Comparison of ENCODE assay signal across 8 cellular contexts in the genomic region with DNA sequence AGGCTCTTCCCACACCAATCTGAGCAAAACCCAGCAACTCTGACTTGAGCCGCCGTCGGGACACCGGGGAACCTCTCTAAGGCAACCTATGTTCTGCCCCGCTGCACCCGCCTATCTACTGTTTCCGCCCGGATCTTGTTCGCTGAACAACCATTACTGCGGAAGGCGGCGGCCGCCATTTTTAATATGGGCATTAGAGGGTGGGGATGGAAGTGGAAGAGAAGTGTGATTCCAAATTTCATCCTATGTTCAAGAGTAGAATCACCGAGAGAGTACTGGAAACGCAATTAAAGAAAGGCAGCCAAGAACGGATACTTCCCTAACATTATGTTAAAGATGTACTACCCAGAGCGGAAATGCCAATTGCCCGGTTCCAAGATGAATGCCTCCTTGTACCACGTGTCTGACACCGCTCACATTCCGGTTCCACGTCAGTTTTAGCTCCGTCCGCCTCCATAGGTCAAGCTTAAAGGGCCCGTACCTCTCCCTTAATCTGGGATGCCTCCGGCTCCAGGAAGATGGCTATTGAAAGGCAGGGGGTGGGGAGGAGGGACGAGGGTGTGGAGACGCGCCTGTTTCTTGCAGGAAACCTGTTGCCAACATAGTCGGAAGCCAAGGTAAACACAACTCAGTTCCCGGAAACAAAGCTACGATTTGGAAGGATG. TPM values are rescaled to one million over a fixed set of nuclear protein-coding genes. Genes with fewer than 3 reads are reported as not detected.
DNase-seq lines count a peak whose midpoint lies in the region; ATAC-seq and TF ChIP-seq lines count a peak whose summit lies in the region.

A gene (minus strand): TSS at position 95 of the 665 bp plus-strand sequence. CDS start 198 bp downstream, outside the sequence.

- 0% methylated on average over 32 of the region's 32 CpGs for WGBS in heart right ventricle, 2 donors

- peak within 1 kb of the TSS; percentile 99 for H3K27ac Mint-ChIP-seq in type B pancreatic cell

- peaks cover 33% of the 10 kb centered on the region for H3K4me1 Mint-ChIP-seq in type B pancreatic cell (ENCODE audit: unreplicated experiment)

- H3K27me3 Mint-ChIP-seq in type B pancreatic cell = no peaks in the 10 kb centered on the region

- intact Hi-C loops in heart right ventricle (cut with DNase I) = loop anchor here in 4 of 10 donors (5.0 to 10.0 kb wide), 4 partner anchors 85 to 220 kb away; a partner anchor contains a TSS

- peak within 1 kb of the TSS; percentile 92 for H3K4me3 Mint-ChIP-seq in type B pancreatic cell

- TF ChIP-seq CTCF in GM12865 (IDR thresholded peaks at IDR 0.05; ENCODE audit: insufficient read depth, low read depth, low read length, missing control alignments) (no peak), heart right ventricle (IDR thresholded peaks at IDR 0.05) (no peak), type B pancreatic cell (conservative IDR thresholded peaks at IDR 0.05) (no peak)

- peak within 1 kb of the TSS; percentile 89 for H3K4me3 ChIP-seq in GM12865 (ENCODE audit: low read depth, low read length)
- H3K4me3 ChIP-seq in heart right ventricle = peak within 1 kb of the TSS; percentile 69 to 89 (median 79)

- peak within 1 kb of the TSS; percentile 83 to 96 (median 92) for H3K27ac ChIP-seq in heart right ventricle

- no peaks in the 10 kb centered on the region for H3K9me3 ChIP-seq in heart right ventricle

- no peaks in the 10 kb centered on the region for H3K9me3 Mint-ChIP-seq in type B pancreatic cell

- peaks cover 10 to 50% (median 35%) of the 10 kb centered on the region in 9 donors for H3K4me1 ChIP-seq in heart right ventricle

- peaks cover 0 to 26% (median 15%) of the 10 kb centered on the region in 9 donors for H3K36me3 ChIP-seq in heart right ventricle

- H3K36me3 Mint-ChIP-seq in type B pancreatic cell = peaks cover 12% of the 10 kb centered on the region

- peak; percentile 96 for DNase-seq in GM12865 (ENCODE audit: low read depth)
- DNase-seq in NCI-H1436 treated with DMSO at 0.1 percent for 48 hours (lab: John Stamatoyannopoulos, UW) = peak; percentile 74
- DNase-seq in T-helper 1 cell = peak; percentile 59 to 93 (median 75)
- peak; percentile 96 for DNase-seq in amniotic epithelial cell (ENCODE audit: low read depth)
- peak; percentile 81 to 95 for DNase-seq in heart right ventricle
- peak; percentile 98 for DNase-seq in pons (ENCODE audit: low spot score)
- DNase-seq in type B pancreatic cell (ENCODE audit: extremely low spot score, unreplicated experiment) = peak; percentile 87

- H3K27me3 ChIP-seq in heart right ventricle = no peaks in the 10 kb centered on the region

- ATAC-seq in HG02840 (IDR thresholded peaks at IDR 0.05; ENCODE audit: low FRiP score, unreplicated experiment) (peak; percentile 85), heart right ventricle (peak; percentile 94 to 97 (median 96))

RNA-seq across cellular contexts. Expression of the gene that starts here (rescaled TPM):
- 10 to 100 TPM in 9 of 10 donors, 1 to 10 TPM in 1; 8.6 to 23.2 (median 16.5) TPM for total RNA-seq in heart right ventricle
- 10 to 100 TPM; 15.3 to 24.3 TPM for polyA plus RNA-seq in heart right ventricle
- total RNA-seq in type B pancreatic cell (ENCODE audit: low replicate concordance) = 46.4 and 62.1 TPM in 2 replicates

Comparison
In these comparisons a context has a peak if more than half of its experiments do, and no peak if none do; other contexts are left out.
1. Peak in every context shown above with its lines: DNase-seq, ATAC-seq, H3K4me3 ChIP-seq and H3K27ac ChIP-seq.